ENCODE assay signal across 1 cellular context in the genomic region with DNA sequence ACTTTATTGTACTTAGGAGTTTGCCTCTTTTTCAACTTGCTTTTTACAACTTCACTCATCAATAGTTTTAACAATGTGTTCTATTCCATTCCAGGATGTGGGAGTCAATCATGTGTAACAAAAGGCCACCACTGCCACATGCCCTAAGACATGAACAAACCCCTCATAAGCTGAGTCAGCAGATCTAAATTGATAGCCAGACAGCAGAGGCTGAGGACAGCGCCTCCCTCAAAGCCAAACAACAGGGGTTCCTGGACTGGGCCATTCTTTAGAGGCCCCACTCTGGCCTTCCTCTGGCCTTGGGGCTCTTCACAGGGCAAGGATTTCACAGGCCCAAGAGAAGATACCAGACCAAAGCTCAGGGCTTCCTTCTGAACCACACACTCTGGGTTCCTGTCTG.
TF ChIP-seq lines count a peak whose summit lies in the region.

No MANE protein-coding gene starts in this region.

TF ChIP-seq in K562, 482 proteins besides CTCF, POLR2A, EP300 and RAD21 (continued from another document):
- peak; percentile 96 for TF ChIP-seq C11orf30 (IDR thresholded peaks at IDR 0.05; ENCODE audit: low read depth)
- TF ChIP-seq PKNOX1 (IDR thresholded peaks at IDR 0.05): 0 out of 2 replicates have a peak, but pooled peaks have one; percentile 8
- peak; percentile 56 for TF ChIP-seq NFE2 (IDR thresholded peaks at IDR 0.05; ENCODE audit: low read depth)
- no peak for TF ChIP-seq POLR2AphosphoS5 (IDR thresholded peaks at IDR 0.05; ENCODE audit: control insufficient read depth, insufficient read depth, low read depth, low read length)
- TF ChIP-seq DPF2 (IDR thresholded peaks at IDR 0.05): no peak
- no peak for TF ChIP-seq HMG20B (CRISPR knock-in tag; IDR thresholded peaks at IDR 0.05)
- TF ChIP-seq SAFB (IDR thresholded peaks at IDR 0.05; ENCODE audit: borderline replicate concordance, low read depth, low read length): no peak
- TF ChIP-seq, protein P1, sequence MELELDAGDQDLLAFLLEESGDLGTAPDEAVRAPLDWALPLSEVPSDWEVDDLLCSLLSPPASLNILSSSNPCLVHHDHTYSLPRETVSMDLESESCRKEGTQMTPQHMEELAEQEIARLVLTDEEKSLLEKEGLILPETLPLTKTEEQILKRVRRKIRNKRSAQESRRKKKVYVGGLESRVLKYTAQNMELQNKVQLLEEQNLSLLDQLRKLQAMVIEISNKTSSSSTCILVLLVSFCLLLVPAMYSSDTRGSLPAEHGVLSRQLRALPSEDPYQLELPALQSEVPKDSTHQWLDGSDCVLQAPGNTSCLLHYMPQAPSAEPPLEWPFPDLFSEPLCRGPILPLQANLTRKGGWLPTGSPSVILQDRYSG (tag; conservative IDR thresholded peaks at IDR 0.05; ENCODE audit: low read depth): no peak
- no peak for TF ChIP-seq CREB3L1 (IDR thresholded peaks at IDR 0.05; ENCODE audit: borderline replicate concordance, low read depth)
- TF ChIP-seq KHSRP (IDR thresholded peaks at IDR 0.05): no peak
- TF ChIP-seq ADNP (tag; IDR thresholded peaks at IDR 0.05): no peak
- TF ChIP-seq TAF15 (IDR thresholded peaks at IDR 0.05; ENCODE audit: low read depth, low read length): no peak
- no peak for TF ChIP-seq GTF2A2 (tag; IDR thresholded peaks at IDR 0.05)
- no peak for TF ChIP-seq PURB (CRISPR knock-in tag; IDR thresholded peaks at IDR 0.05; ENCODE audit: low read depth)
- TF ChIP-seq PRPF4 (IDR thresholded peaks at IDR 0.05; ENCODE audit: insufficient read depth, low read depth, low read length, poor library complexity, severe bottlenecking): no peak
- TF ChIP-seq, protein P2, sequence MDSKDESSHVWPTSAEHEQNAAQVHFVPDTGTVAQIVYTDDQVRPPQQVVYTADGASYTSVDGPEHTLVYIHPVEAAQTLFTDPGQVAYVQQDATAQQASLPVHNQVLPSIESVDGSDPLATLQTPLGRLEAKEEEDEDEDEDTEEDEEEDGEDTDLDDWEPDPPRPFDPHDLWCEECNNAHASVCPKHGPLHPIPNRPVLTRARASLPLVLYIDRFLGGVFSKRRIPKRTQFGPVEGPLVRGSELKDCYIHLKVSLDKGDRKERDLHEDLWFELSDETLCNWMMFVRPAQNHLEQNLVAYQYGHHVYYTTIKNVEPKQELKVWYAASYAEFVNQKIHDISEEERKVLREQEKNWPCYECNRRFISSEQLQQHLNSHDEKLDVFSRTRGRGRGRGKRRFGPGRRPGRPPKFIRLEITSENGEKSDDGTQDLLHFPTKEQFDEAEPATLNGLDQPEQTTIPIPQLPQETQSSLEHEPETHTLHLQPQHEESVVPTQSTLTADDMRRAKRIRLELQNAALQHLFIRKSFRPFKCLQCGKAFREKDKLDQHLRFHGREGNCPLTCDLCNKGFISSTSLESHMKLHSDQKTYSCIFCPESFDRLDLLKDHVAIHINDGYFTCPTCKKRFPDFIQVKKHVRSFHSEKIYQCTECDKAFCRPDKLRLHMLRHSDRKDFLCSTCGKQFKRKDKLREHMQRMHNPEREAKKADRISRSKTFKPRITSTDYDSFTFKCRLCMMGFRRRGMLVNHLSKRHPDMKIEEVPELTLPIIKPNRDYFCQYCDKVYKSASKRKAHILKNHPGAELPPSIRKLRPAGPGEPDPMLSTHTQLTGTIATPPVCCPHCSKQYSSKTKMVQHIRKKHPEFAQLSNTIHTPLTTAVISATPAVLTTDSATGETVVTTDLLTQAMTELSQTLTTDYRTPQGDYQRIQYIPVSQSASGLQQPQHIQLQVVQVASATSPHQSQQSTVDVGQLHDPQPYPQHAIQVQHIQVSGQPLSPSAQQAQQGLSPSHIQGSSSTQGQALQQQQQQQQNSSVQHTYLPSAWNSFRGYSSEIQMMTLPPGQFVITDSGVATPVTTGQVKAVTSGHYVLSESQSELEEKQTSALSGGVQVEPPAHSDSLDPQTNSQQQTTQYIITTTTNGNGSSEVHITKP (IDR thresholded peaks at IDR 0.05; ENCODE audit: partially characterized antibody): peak; percentile 82
- TF ChIP-seq ETV1 (tag; conservative IDR thresholded peaks at IDR 0.05; ENCODE audit: low read depth): no peak
- TF ChIP-seq ZNF146 (CRISPR knock-in tag; IDR thresholded peaks at IDR 0.05; ENCODE audit: unreplicated experiment): no peak
- no peak for TF ChIP-seq ZNF584 (CRISPR knock-in tag; IDR thresholded peaks at IDR 0.05; ENCODE audit: low read depth)
- no peak for TF ChIP-seq SMARCE1 (IDR thresholded peaks at IDR 0.05)
- no peak for TF ChIP-seq NR4A1 (CRISPR knock-in tag; IDR thresholded peaks at IDR 0.05)
- no peak for TF ChIP-seq NR4A1 (tag; IDR thresholded peaks at IDR 0.05)
- no peak for TF ChIP-seq TRIM25 (IDR thresholded peaks at IDR 0.05; ENCODE audit: borderline replicate concordance)
